In the genomic region with DNA sequence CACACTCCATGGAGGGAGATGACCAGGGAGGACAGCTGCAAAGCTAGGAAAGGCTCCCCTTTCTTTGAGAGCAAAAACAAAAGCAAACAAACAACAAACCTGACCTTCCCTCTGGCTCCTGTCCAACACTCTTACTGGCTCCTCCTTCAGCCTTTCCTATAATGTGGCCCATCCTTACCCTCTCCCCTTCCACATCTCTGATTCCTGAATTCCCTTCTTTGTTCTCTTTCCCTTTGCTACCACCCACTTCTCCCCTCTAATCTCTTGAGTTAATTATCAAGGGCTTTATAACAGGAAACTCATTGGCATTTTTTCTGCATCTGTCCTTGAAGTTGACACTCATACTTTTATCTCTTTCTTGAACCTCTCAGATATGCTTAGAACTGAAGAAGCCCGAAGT, we compare ENCODE assay signal across 1 cellular context.
TF ChIP-seq lines count a peak whose summit lies in the region.

No MANE protein-coding gene starts in this region.

TF ChIP-seq in K562, 482 proteins besides CTCF, POLR2A, EP300 and RAD21 (continued from another document):
- TF ChIP-seq, protein P1, sequence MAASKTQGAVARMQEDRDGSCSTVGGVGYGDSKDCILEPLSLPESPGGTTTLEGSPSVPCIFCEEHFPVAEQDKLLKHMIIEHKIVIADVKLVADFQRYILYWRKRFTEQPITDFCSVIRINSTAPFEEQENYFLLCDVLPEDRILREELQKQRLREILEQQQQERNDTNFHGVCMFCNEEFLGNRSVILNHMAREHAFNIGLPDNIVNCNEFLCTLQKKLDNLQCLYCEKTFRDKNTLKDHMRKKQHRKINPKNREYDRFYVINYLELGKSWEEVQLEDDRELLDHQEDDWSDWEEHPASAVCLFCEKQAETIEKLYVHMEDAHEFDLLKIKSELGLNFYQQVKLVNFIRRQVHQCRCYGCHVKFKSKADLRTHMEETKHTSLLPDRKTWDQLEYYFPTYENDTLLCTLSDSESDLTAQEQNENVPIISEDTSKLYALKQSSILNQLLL (CRISPR knock-in tag; IDR thresholded peaks at IDR 0.05; ENCODE audit: borderline replicate concordance) = 0 out of 2 replicates have a peak, but pooled peaks have one; percentile 22
- TF ChIP-seq ASH1L (IDR thresholded peaks at IDR 0.05; ENCODE audit: borderline replicate concordance, low read depth, partially characterized antibody) (no peak), HLTF (IDR thresholded peaks at IDR 0.05) (no peak), NR3C1 (CRISPR knock-in tag; IDR thresholded peaks at IDR 0.05) (no peak), POLR2B (IDR thresholded peaks at IDR 0.05; ENCODE audit: low read depth, partially characterized antibody) (no peak), BCL6 (CRISPR knock-in tag; IDR thresholded peaks at IDR 0.05) (no peak), MYNN (IDR thresholded peaks at IDR 0.05) (no peak), MYNN (CRISPR knock-in tag; IDR thresholded peaks at IDR 0.05) (no peak), NFIX (CRISPR knock-in tag; IDR thresholded peaks at IDR 0.05; ENCODE audit: low read depth) (peak; percentile 6; the same call in 1 of the 2 replicates), TBL1XR1 (IDR thresholded peaks at IDR 0.05; ENCODE audit: low read length in 2 of 2) (no peak), TSC22D4 (tag; IDR thresholded peaks at IDR 0.05) (peak; percentile 94; the same call in 1 of the 2 replicates), HDAC1 (IDR thresholded peaks at IDR 0.05) (0 out of 4 replicates have a peak, but pooled peaks of 1 of the 2 experiments have one; percentile 13), ZNF324 (CRISPR knock-in tag; IDR thresholded peaks at IDR 0.05) (no peak), TEAD4 (IDR thresholded peaks at IDR 0.05; ENCODE audit: low read length) (no peak), TEAD4 (CRISPR knock-in tag; IDR thresholded peaks at IDR 0.05; ENCODE audit: borderline replicate concordance) (no peak), SP2 (IDR thresholded peaks at IDR 0.05; ENCODE audit: extremely low read depth, low read depth, low read length, poor library complexity, severe bottlenecking) (no peak), TAF15 (IDR thresholded peaks at IDR 0.05; ENCODE audit: low read depth, low read length) (no peak), ZFP36 (IDR thresholded peaks at IDR 0.05; ENCODE audit: low read depth, low read length, partially characterized antibody) (no peak), YBX1 (IDR thresholded peaks at IDR 0.05) (0 out of 2 replicates have a peak, but pooled peaks have one; percentile 69), NCOA6 (IDR thresholded peaks at IDR 0.05) (no peak), TGIF2 (CRISPR knock-in tag; IDR thresholded peaks at IDR 0.05) (no peak), HDAC6 (IDR thresholded peaks at IDR 0.05; ENCODE audit: low read depth, low read length) (no peak), ZNF253 (CRISPR knock-in tag; conservative IDR thresholded peaks at IDR 0.05) (no peak), NFRKB (IDR thresholded peaks at IDR 0.05; ENCODE audit: low read depth) (no peak), ZFX (CRISPR knock-in tag; IDR thresholded peaks at IDR 0.05) (no peak), GATA2 (CRISPR knock-in tag; IDR thresholded peaks at IDR 0.05) (no peak), NFIC (IDR thresholded peaks at IDR 0.05) (peak; percentile 64)
- TF ChIP-seq, protein P2, sequence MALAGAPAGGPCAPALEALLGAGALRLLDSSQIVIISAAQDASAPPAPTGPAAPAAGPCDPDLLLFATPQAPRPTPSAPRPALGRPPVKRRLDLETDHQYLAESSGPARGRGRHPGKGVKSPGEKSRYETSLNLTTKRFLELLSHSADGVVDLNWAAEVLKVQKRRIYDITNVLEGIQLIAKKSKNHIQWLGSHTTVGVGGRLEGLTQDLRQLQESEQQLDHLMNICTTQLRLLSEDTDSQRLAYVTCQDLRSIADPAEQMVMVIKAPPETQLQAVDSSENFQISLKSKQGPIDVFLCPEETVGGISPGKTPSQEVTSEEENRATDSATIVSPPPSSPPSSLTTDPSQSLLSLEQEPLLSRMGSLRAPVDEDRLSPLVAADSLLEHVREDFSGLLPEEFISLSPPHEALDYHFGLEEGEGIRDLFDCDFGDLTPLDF (CRISPR knock-in tag; IDR thresholded peaks at IDR 0.05) = no peak
- TF ChIP-seq, protein P3, sequence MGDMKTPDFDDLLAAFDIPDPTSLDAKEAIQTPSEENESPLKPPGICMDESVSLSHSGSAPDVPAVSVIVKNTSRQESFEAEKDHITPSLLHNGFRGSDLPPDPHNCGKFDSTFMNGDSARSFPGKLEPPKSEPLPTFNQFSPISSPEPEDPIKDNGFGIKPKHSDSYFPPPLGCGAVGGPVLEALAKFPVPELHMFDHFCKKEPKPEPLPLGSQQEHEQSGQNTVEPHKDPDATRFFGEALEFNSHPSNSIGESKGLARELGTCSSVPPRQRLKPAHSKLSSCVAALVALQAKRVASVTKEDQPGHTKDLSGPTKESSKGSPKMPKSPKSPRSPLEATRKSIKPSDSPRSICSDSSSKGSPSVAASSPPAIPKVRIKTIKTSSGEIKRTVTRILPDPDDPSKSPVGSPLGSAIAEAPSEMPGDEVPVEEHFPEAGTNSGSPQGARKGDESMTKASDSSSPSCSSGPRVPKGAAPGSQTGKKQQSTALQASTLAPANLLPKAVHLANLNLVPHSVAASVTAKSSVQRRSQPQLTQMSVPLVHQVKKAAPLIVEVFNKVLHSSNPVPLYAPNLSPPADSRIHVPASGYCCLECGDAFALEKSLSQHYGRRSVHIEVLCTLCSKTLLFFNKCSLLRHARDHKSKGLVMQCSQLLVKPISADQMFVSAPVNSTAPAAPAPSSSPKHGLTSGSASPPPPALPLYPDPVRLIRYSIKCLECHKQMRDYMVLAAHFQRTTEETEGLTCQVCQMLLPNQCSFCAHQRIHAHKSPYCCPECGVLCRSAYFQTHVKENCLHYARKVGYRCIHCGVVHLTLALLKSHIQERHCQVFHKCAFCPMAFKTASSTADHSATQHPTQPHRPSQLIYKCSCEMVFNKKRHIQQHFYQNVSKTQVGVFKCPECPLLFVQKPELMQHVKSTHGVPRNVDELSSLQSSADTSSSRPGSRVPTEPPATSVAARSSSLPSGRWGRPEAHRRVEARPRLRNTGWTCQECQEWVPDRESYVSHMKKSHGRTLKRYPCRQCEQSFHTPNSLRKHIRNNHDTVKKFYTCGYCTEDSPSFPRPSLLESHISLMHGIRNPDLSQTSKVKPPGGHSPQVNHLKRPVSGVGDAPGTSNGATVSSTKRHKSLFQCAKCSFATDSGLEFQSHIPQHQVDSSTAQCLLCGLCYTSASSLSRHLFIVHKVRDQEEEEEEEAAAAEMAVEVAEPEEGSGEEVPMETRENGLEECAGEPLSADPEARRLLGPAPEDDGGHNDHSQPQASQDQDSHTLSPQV (IDR thresholded peaks at IDR 0.05) = no peak
- TF ChIP-seq, protein P4, sequence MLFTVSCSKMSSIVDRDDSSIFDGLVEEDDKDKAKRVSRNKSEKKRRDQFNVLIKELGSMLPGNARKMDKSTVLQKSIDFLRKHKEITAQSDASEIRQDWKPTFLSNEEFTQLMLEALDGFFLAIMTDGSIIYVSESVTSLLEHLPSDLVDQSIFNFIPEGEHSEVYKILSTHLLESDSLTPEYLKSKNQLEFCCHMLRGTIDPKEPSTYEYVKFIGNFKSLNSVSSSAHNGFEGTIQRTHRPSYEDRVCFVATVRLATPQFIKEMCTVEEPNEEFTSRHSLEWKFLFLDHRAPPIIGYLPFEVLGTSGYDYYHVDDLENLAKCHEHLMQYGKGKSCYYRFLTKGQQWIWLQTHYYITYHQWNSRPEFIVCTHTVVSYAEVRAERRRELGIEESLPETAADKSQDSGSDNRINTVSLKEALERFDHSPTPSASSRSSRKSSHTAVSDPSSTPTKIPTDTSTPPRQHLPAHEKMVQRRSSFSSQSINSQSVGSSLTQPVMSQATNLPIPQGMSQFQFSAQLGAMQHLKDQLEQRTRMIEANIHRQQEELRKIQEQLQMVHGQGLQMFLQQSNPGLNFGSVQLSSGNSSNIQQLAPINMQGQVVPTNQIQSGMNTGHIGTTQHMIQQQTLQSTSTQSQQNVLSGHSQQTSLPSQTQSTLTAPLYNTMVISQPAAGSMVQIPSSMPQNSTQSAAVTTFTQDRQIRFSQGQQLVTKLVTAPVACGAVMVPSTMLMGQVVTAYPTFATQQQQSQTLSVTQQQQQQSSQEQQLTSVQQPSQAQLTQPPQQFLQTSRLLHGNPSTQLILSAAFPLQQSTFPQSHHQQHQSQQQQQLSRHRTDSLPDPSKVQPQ (CRISPR knock-in tag; IDR thresholded peaks at IDR 0.05; ENCODE audit: borderline replicate concordance) = 0 out of 2 replicates have a peak, but pooled peaks have one; percentile 29
TF ChIP-seq in K562: peak in this region for 10.
